Comparison of ENCODE assay signal across 1 cellular context in genomic region chr22:37961062-37961461, GRCh38.
A peak's percentile ranks its signal among the peaks of the same experiment; 100 is the strongest.
TF ChIP-seq lines count a peak whose summit lies in the region.

No MANE protein-coding gene starts in this region.

TF ChIP-seq in HepG2, 621 proteins besides CTCF, POLR2A, EP300 and RAD21:
- TF ChIP-seq ZNF121 (CRISPR knock-in tag; IDR thresholded peaks at IDR 0.05), result peak; percentile 37; the same call in 1 of the 2 replicates
- no peak for TF ChIP-seq ZSCAN20 (CRISPR knock-in tag; IDR thresholded peaks at IDR 0.05; ENCODE audit: borderline replicate concordance)
